Comparison of ENCODE assay signal across 30 cellular contexts in the genomic region with DNA sequence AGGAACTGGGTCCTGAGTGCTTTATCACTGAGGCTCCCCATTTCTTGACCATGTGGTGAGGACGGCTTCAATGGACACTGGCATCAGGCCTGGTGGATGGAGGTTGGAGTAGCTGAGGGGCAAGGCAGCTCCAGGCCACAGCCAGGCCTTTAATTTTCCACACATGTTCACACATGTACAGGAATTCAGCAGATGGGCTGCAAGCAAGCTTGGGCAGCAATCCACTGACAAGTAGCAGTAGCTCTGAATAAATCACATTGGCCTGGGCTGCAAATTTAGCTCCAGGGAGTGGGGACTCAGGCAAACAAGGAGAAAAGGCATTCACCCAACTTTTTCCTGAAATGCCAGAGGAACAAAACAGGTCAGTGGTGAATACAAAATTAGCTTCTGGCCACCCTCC.
DNase-seq lines count a peak whose midpoint lies in the region; ATAC-seq, FAIRE-seq and TF ChIP-seq lines count a peak whose summit lies in the region.
"Had no signal": no experiment of that assay in that cellular context is flagged by ENCODE, and none has a peak within 500 bp of the region (broad histone marks: within the 10 kb centered on the region; RNA-seq: fewer than 3 reads in every experiment).

No MANE protein-coding gene starts in this region.

- TF ChIP-seq CTCF in mammary epithelial cell (conservative IDR thresholded peaks at IDR 0.05 in 1 of 2, IDR thresholded peaks at IDR 0.05 in 1 of 2; ENCODE audit: extremely low read depth in 1 of 2, insufficient read depth in 1 of 2, low read depth in 1 of 2, low read length in 2 of 2) (no peak), MCF 10A (IDR thresholded peaks at IDR 0.05; ENCODE audit: unreplicated experiment) (no peak), bronchial epithelial cell (IDR thresholded peaks at IDR 0.05; ENCODE audit: insufficient read depth, low read length, severe bottlenecking) (no peak), foreskin keratinocyte (conservative IDR thresholded peaks at IDR 0.05) (no peak), HFFc6 (IDR thresholded peaks at IDR 0.05) (no peak)

- H3K4me3 ChIP-seq in mammary epithelial cell (replicated peaks in 1 of 3; ENCODE audit: insufficient read depth in 1 of 3, low read depth in 2 of 3, low read length in 3 of 3) (no peak overlapping the region), bronchial epithelial cell (ENCODE audit: low read depth, low read length) (no peak overlapping the region)
- H3K4me3 ChIP-seq: K562, MG63, PC-9 had no signal

- peak; percentile 34 for DNase-seq in mammary epithelial cell
- no peak for DNase-seq in MCF 10A (ENCODE audit: unreplicated experiment)
- DNase-seq in bronchial epithelial cell (ENCODE audit: low read depth) = peak; percentile 69
- DNase-seq in foreskin keratinocyte = peak; percentile 38 to 69
- no peak for DNase-seq in HFFc6
- no peak for DNase-seq in NCI-H1436 treated with DMSO at 0.1 percent for 48 hours (lab: John Stamatoyannopoulos, UW)
- no peak for DNase-seq in NCI-H2171 (lab: John Stamatoyannopoulos, UW)
- DNase-seq in activated T-helper 2 cell treated with anti-CD3 and anti-CD28 coated beads, Interferon-gamma antibody, Interleukin-2, Interleukin-4, amounts not matched to agents 10 μg/mL and 5 μg/mL and 100 μg/mL, durations not matched to agents 14 hours and 24 hours and 36 hours (ENCODE audit: low spot score) = no peak
- DNase-seq: ACHN; BE2C; Calu3; DMS53; HCEC 1CT; Kasumi-1; MG63; NCI-H1105 treated with DMSO at 0.1 percent for 48 hours; NCI-H2029; NCI-H446 treated with DMSO at 0.1 percent for 48 hours; NCI-H526; NCI-H82; NK-92 treated with Interleukin-12 subunit alpha and Interleukin-12 subunit beta, amount 100 ng/mL, for 24 hours; PC-9; RPMI8226; SHP77 treated with DMSO at 0.1 percent for 48 hours had no signal

- no peaks in the 10 kb centered on the region for H3K27me3 ChIP-seq in mammary epithelial cell (ENCODE audit: insufficient read depth, low read length)
- no peaks in the 10 kb centered on the region for H3K27me3 ChIP-seq in bronchial epithelial cell (ENCODE audit: control insufficient read depth, insufficient read depth, low read length)
- no peaks in the 10 kb centered on the region for H3K27me3 ChIP-seq in foreskin keratinocyte
- H3K27me3 ChIP-seq: BE2C, MG63 had no signal

- H3K9ac ChIP-seq in mammary epithelial cell (ENCODE audit: insufficient read depth, low read length) = no peak overlapping the region

- peaks cover 13% of the 10 kb centered on the region for H3K27me3 Mint-ChIP-seq in MCF 10A (ENCODE audit: insufficient read depth, unreplicated experiment)
- no peaks in the 10 kb centered on the region for H3K27me3 Mint-ChIP-seq in HFFc6 (ENCODE audit: insufficient read depth)
- H3K27me3 Mint-ChIP-seq in activated T-helper 2 cell treated with anti-CD3 and anti-CD28 coated beads, Interferon-gamma antibody, Interleukin-2, Interleukin-4, amounts not matched to agents 10 μg/mL and 5 μg/mL and 100 μg/mL, durations not matched to agents 14 hours and 24 hours and 36 hours (ENCODE audit: low read depth) = no peaks in the 10 kb centered on the region

- ATAC-seq in foreskin keratinocyte = peak; percentile 63
- ATAC-seq: K562 had no signal

- FAIRE-seq in bronchial epithelial cell (lab: Jason Lieb, UNC) = no peak
- FAIRE-seq: G401.6, H1, HTR-8/SVneo, K562 had no signal

- H3K4me1 ChIP-seq in mammary epithelial cell (ENCODE audit: insufficient read depth, low read length) = peaks cover 21% of the 10 kb centered on the region
- H3K4me1 ChIP-seq in foreskin keratinocyte = peaks cover 20% of the 10 kb centered on the region
- H3K4me1 ChIP-seq: BE2C had no signal

- H3K36me3 Mint-ChIP-seq in MCF 10A (ENCODE audit: insufficient read depth, unreplicated experiment) (no peaks in the 10 kb centered on the region), HFFc6 (ENCODE audit: low read depth) (no peaks in the 10 kb centered on the region)
- no peaks in the 10 kb centered on the region for H3K36me3 Mint-ChIP-seq in activated T-helper 2 cell treated with anti-CD3 and anti-CD28 coated beads, Interferon-gamma antibody, Interleukin-2, Interleukin-4, amounts not matched to agents 10 μg/mL and 5 μg/mL and 100 μg/mL, durations not matched to agents 14 hours and 24 hours and 36 hours (ENCODE audit: low read depth)
- H3K36me3 Mint-ChIP-seq: CD14-positive monocyte had no signal

- H3K79me2 ChIP-seq in mammary epithelial cell (ENCODE audit: insufficient read depth, low read length) = peaks cover 17% of the 10 kb centered on the region

- H3K9me3 ChIP-seq in mammary epithelial cell (replicated peaks; ENCODE audit: insufficient read depth, low read length) = no peaks in the 10 kb centered on the region
- H3K9me3 ChIP-seq: BE2C, MG63 had no signal

- POLR2A ChIA-PET in MCF 10A (lab: Yijun Ruan, JAX) = no interaction called here

- H3K36me3 ChIP-seq in mammary epithelial cell (ENCODE audit: insufficient read depth, low read length) (no peaks in the 10 kb centered on the region), bronchial epithelial cell (ENCODE audit: control insufficient read depth, insufficient read depth, low read length) (no peaks in the 10 kb centered on the region)
- H3K36me3 ChIP-seq: BE2C, MG63 had no signal

- 67% methylated on average over 1 of the region's 1 CpG for WGBS in mammary epithelial cell (ENCODE audit: low coverage, missing lambda C conversion rate)

- intact Hi-C loops in mammary epithelial cell (cut with micrococcal nuclease) = no loop called here
- intact Hi-C loops in MCF 10A (cut with micrococcal nuclease) = no loop called here
- intact Hi-C loops in activated T-helper 2 cell treated with anti-CD3 and anti-CD28 coated beads, Interferon-gamma antibody, Interleukin-2, Interleukin-4, amounts not matched to agents 10 μg/mL and 5 μg/mL and 100 μg/mL, durations not matched to agents 14 hours and 24 hours and 36 hours (cut with micrococcal nuclease) = no loop called here

- no peak overlapping the region for H3K27ac Mint-ChIP-seq in MCF 10A (ENCODE audit: low read depth, unreplicated experiment)
- no peak overlapping the region for H3K27ac Mint-ChIP-seq in HFFc6
- no peak overlapping the region for H3K27ac Mint-ChIP-seq in activated T-helper 2 cell treated with anti-CD3 and anti-CD28 coated beads, Interferon-gamma antibody, Interleukin-2, Interleukin-4, amounts not matched to agents 10 μg/mL and 5 μg/mL and 100 μg/mL, durations not matched to agents 14 hours and 24 hours and 36 hours
- H3K27ac Mint-ChIP-seq: CD14-positive monocyte had no signal

- H3K4me2 ChIP-seq in mammary epithelial cell (ENCODE audit: insufficient read depth, low read depth, low read length) = no peak overlapping the region
- H3K4me2 ChIP-seq: PC-9 had no signal

- BruUV-seq in mammary epithelial cell (replicated peaks; lab: Mats Ljungman, UMichigan) (no TSS peak), MCF 10A (replicated peaks; lab: Mats Ljungman, UMichigan) (no TSS peak)

- H3K9me3 Mint-ChIP-seq in MCF 10A (ENCODE audit: unreplicated experiment) = no peaks in the 10 kb centered on the region
- H3K9me3 Mint-ChIP-seq in HFFc6 = no peaks in the 10 kb centered on the region
- no peaks in the 10 kb centered on the region for H3K9me3 Mint-ChIP-seq in activated T-helper 2 cell treated with anti-CD3 and anti-CD28 coated beads, Interferon-gamma antibody, Interleukin-2, Interleukin-4, amounts not matched to agents 10 μg/mL and 5 μg/mL and 100 μg/mL, durations not matched to agents 14 hours and 24 hours and 36 hours

- no peaks in the 10 kb centered on the region for H4K20me1 ChIP-seq in mammary epithelial cell (ENCODE audit: insufficient read depth, low read length)

- H3K27ac ChIP-seq in mammary epithelial cell (ENCODE audit: insufficient read depth, low read depth, low read length) = no peak overlapping the region
- no peak overlapping the region for H3K27ac ChIP-seq in foreskin keratinocyte
- H3K27ac ChIP-seq: 22Rv1, PC-9 had no signal

- H3K4me3 Mint-ChIP-seq in MCF 10A (ENCODE audit: unreplicated experiment) (no peak overlapping the region), HFFc6 (no peak overlapping the region)
- no peak overlapping the region for H3K4me3 Mint-ChIP-seq in activated T-helper 2 cell treated with anti-CD3 and anti-CD28 coated beads, Interferon-gamma antibody, Interleukin-2, Interleukin-4, amounts not matched to agents 10 μg/mL and 5 μg/mL and 100 μg/mL, durations not matched to agents 14 hours and 24 hours and 36 hours (ENCODE audit: low read depth)
- H3K4me3 Mint-ChIP-seq: CD14-positive monocyte had no signal

- dilution Hi-C loops in mammary epithelial cell (cut with HindIII; ENCODE audit: low sequenced_read_pairs) = no loop called here

- in situ Hi-C loops in mammary epithelial cell (cut with MboI; ENCODE audit: low sequenced_read_pairs in 2 of 2) = no loop called here

- CTCF ChIA-PET in mammary epithelial cell (lab: Charles Lee; ENCODE audit: low non-redundant PET) (no interaction called here), MCF 10A (lab: Yijun Ruan, JAX) (no interaction called here)

- H2AFZ ChIP-seq in mammary epithelial cell (ENCODE audit: low read depth, low read length) = peak overlapping the region; percentile 4
- H2AFZ ChIP-seq: PC-9 had no signal

- peaks cover 6% of the 10 kb centered on the region for H3K4me1 Mint-ChIP-seq in MCF 10A (ENCODE audit: insufficient read depth, unreplicated experiment)
- H3K4me1 Mint-ChIP-seq in HFFc6 (ENCODE audit: low read depth) = peaks cover 14% of the 10 kb centered on the region
- peaks cover 6% of the 10 kb centered on the region for H3K4me1 Mint-ChIP-seq in activated T-helper 2 cell treated with anti-CD3 and anti-CD28 coated beads, Interferon-gamma antibody, Interleukin-2, Interleukin-4, amounts not matched to agents 10 μg/mL and 5 μg/mL and 100 μg/mL, durations not matched to agents 14 hours and 24 hours and 36 hours (ENCODE audit: low read depth)

Comparison
In these comparisons a context has a peak if more than half of its experiments do, and no peak if none do; other contexts are left out.
1. DNase-seq: peak in mammary epithelial cell (single experiment), bronchial epithelial cell (single experiment) and foreskin keratinocyte (2 of 2); none in MCF 10A (single experiment), HFFc6 (single experiment), NCI-H1436 treated with DMSO at 0.1 percent for 48 hours (single experiment), NCI-H2171 (single experiment) and activated T-helper 2 cell treated with anti-CD3 and anti-CD28 coated beads, Interferon-gamma antibody, Interleukin-2, Interleukin-4, amounts not matched to agents 10 μg/mL and 5 μg/mL and 100 μg/mL, durations not matched to agents 14 hours and 24 hours and 36 hours (single experiment).